16 cellular contexts compared by ENCODE assay signal in the genomic region with DNA sequence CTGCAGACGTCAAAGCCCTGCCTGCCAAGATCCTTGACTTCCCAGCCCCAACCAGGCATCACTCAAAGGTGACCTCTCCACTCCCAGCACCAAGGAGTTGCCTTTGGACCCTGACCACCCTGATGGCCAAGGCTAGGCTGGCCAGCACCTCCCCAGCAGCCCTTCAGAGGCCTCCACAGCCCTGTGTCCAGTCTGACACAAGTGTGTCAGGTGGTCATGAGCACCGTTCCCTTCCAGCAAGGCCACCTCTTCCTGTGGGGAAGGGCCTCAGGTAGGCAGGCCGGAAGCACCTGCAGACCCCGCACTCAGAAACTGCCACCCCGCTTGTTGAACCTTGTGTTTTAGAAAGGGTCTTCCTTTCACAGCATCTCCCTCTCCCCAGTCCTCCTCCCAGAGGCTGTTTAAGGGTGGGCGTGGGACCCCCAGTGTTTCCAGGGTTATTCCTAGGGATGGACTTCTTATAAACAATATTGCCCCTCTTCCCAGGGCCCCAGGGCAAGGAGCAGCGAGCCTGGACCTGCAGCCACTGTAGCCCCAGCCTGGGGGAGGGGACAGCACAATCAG. TPM values are rescaled to one million over a fixed set of nuclear protein-coding genes. Genes with fewer than 3 reads are reported as not detected.
DNase-seq lines count a peak whose midpoint lies in the region; ATAC-seq and TF ChIP-seq lines count a peak whose summit lies in the region.
"Had no signal": no experiment of that assay in that cellular context is flagged by ENCODE, and none has a peak within 500 bp of the region (broad histone marks: within the 10 kb centered on the region; RNA-seq: fewer than 3 reads in every experiment).

No MANE protein-coding gene starts in this region.

- no peaks in the 10 kb centered on the region for H3K9me3 Mint-ChIP-seq in WTC11
- H3K9me3 Mint-ChIP-seq: activated naive CD4-positive, alpha-beta T cell treated with anti-CD3 and anti-CD28 coated beads, Interleukin-2, amount 50 U/mL, for 72 hours had no signal

- H3K4me1 Mint-ChIP-seq in WTC11 = peaks cover 36% of the 10 kb centered on the region

- peak overlapping the region; percentile 67 for H3K4me3 Mint-ChIP-seq in WTC11

- ATAC-seq in WTC11 = no peak

- no peak for TF ChIP-seq POLR2A in tibial nerve (IDR thresholded peaks at IDR 0.05)

- CTCF ChIA-PET in WTC11 (lab: Charles Lee) = interaction anchor here (0.6 to 3.9 kb wide), 7 partner anchors 10 to 526 kb away, joined by 3 to 26 read pairs (median 7); partner anchors contain the start of gene ADSS1

- H3K36me3 ChIP-seq in tibial nerve (no peaks in the 10 kb centered on the region), SJCRH30 (no peaks in the 10 kb centered on the region)
- H3K36me3 ChIP-seq: cardiac muscle cell, neutrophil, right atrium auricular region had no signal

- peaks cover 10% of the 10 kb centered on the region for H3K27me3 Mint-ChIP-seq in WTC11 (ENCODE audit: low read depth)

- no peak overlapping the region for H3K4me3 ChIP-seq in tibial nerve
- H3K4me3 ChIP-seq in SJCRH30 = no peak overlapping the region; the same call in 1 of the 2 replicates
- H3K4me3 ChIP-seq: cardiac muscle cell had no signal

- peak; percentile 60 for DNase-seq in activated effector memory CD4-positive, alpha-beta T cell treated with anti-CD3 and anti-CD28 coated beads, Interleukin-2, amount 50 U/mL, for 16 hours
- no peak for DNase-seq in activated effector memory CD4-positive, alpha-beta T cell treated with Interleukin-2 at 50 U/mL for 16 hours
- DNase-seq in WTC11 (ENCODE audit: low spot score) (no peak), tibial nerve (ENCODE audit: low spot score in 2 of 2) (no peak), NCI-H1694 treated with DMSO at 0.1 percent for 48 hours (lab: John Stamatoyannopoulos, UW) (no peak), SJCRH30 (no peak), NCI-H2107 treated with DMSO at 0.1 percent for 48 hours (lab: John Stamatoyannopoulos, UW; ENCODE audit: unreplicated experiment) (no peak)
- DNase-seq: activated CD4-positive, alpha-beta T cell treated with anti-CD3 and anti-CD28 coated beads for 1 hour; activated CD8-positive, alpha-beta memory T cell treated with anti-CD3 and anti-CD28 coated beads, Interleukin-2, amount 50 U/mL, for 48 hours; KBM-7; NCI-H1105 treated with DMSO at 0.1 percent for 48 hours had no signal

- H3K4me1 ChIP-seq in tibial nerve (peaks cover 5 to 49% (median 41%) of the 10 kb centered on the region in 4 donors), SJCRH30 (peaks cover 40% of the 10 kb centered on the region)

- H3K27ac ChIP-seq in layer of hippocampus (ENCODE audit: low read depth, low read length) = peak overlapping the region; percentile 99
- peak overlapping the region; percentile 86 to 99 (median 90) for H3K27ac ChIP-seq in tibial nerve
- H3K27ac ChIP-seq in SJCRH30 = no peak overlapping the region; the same call in 1 of the 2 replicates
- H3K27ac ChIP-seq: neutrophil had no signal

- WGBS in tibial nerve, 2 donors = 81 to 82% methylated on average over 7 of the region's 7 CpGs

- no peak for TF ChIP-seq EP300 in tibial nerve (IDR thresholded peaks at IDR 0.05)

- H3K27me3 ChIP-seq in layer of hippocampus (ENCODE audit: control insufficient read depth, insufficient read depth, low read length) (no peaks in the 10 kb centered on the region), tibial nerve (no peaks in the 10 kb centered on the region), SJCRH30 (no peaks in the 10 kb centered on the region)
- H3K27me3 ChIP-seq: cardiac muscle cell, right atrium auricular region had no signal

- no peaks in the 10 kb centered on the region for H3K9me3 ChIP-seq in tibial nerve
- no peaks in the 10 kb centered on the region for H3K9me3 ChIP-seq in SJCRH30 (replicated peaks)
- H3K9me3 ChIP-seq: neutrophil, right atrium auricular region had no signal

- H3K27ac Mint-ChIP-seq in WTC11 = no peak overlapping the region
- H3K27ac Mint-ChIP-seq: activated naive CD4-positive, alpha-beta T cell treated with anti-CD3 and anti-CD28 coated beads, Interleukin-2, amount 50 U/mL, for 72 hours had no signal

- POLR2A ChIA-PET in WTC11 (lab: Charles Lee) = interaction anchor here (0.5 to 2.4 kb wide), 3 partner anchors 11 to 282 kb away, joined by 3 to 14 read pairs (median 4); no protein-coding TSS in a partner anchor

- TF ChIP-seq CTCF in WTC11 (IDR thresholded peaks at IDR 0.05) (no peak), tibial nerve (IDR thresholded peaks at IDR 0.05) (no peak)

- no peaks in the 10 kb centered on the region for H3K36me3 Mint-ChIP-seq in WTC11
- H3K36me3 Mint-ChIP-seq: activated naive CD4-positive, alpha-beta T cell treated with anti-CD3 and anti-CD28 coated beads, Interleukin-2, amount 50 U/mL, for 72 hours had no signal

TF ChIP-seq in WTC11, 78 proteins besides CTCF, POLR2A, EP300 and RAD21:
- no peak for TF ChIP-seq E2F5 (CRISPR knock-in tag; IDR thresholded peaks at IDR 0.05)
- TF ChIP-seq CREM (CRISPR knock-in tag; IDR thresholded peaks at IDR 0.05) = no peak
- no peak for TF ChIP-seq ATF2 (CRISPR knock-in tag; IDR thresholded peaks at IDR 0.05; ENCODE audit: borderline replicate concordance, low read depth)
TF ChIP-seq in WTC11: peak in this region for 0.

RNA-seq across cellular contexts. Expression of gene INF2, which starts 13.2 kb away (rescaled TPM):
- total RNA-seq in WTC11 (2021) (69.0 to 82.4 TPM (median 72.4 TPM) in 3 replicates), tibial nerve (100 to 1,000 TPM; 217 to 256 (median 239) TPM)
- 36.9 and 38.3 TPM in 2 replicates for total RNA-seq in SJCRH30 (2014; rRNA removed; shearing (Covaris generic))

RNA-seq across cellular contexts. Expression of gene ADSS1, which starts 47.8 kb away (rescaled TPM):
- total RNA-seq in WTC11 (2021) (10.0 to 13.3 TPM (median 12.0 TPM) in 3 replicates), tibial nerve (10 to 100 TPM in 1 of 4 donors, 1 to 10 TPM in 3; 4.8 to 11.4 (median 6.3) TPM)
- total RNA-seq in SJCRH30 (2014; rRNA removed; shearing (Covaris generic)) = 0.58 and 1.2 TPM in 2 replicates
